In genomic region chr5:140588311-140589070, GRCh38 we compare ENCODE assay signal across 16 cellular contexts. TPM values are rescaled to one million over a fixed set of nuclear protein-coding genes. Genes with fewer than 3 reads are reported as not detected.
DNase-seq lines count a peak whose midpoint lies in the region; ATAC-seq and TF ChIP-seq lines count a peak whose summit lies in the region.
"Had no signal": no experiment of that assay in that cellular context is flagged by ENCODE, and none has a peak within 500 bp of the region (broad histone marks: within the 10 kb centered on the region; RNA-seq: fewer than 3 reads in every experiment).

No MANE protein-coding gene starts in this region.

- H3K27ac ChIP-seq in MM.1S (ENCODE audit: low read length) (no peak overlapping the region), esophagus muscularis mucosa (replicated peaks in 1 of 4) (peak overlapping the region in 3 of 4 donors; percentile 10 to 48 (median 30)), mesenchymal stem cell (ENCODE audit: low read length, poor library complexity, severe bottlenecking) (no peak overlapping the region), upper lobe of right lung (peak overlapping the region; percentile 62)

- H3K23ac ChIP-seq in mesenchymal stem cell (ENCODE audit: low read length in 2 of 2): no peak overlapping the region

- TF ChIP-seq EP300 in esophagus muscularis mucosa (IDR thresholded peaks at IDR 0.05): no peak

- H3K4me3 ChIP-seq in MM.1S (ENCODE audit: low read length): no peak overlapping the region
- H3K4me3 ChIP-seq in esophagus muscularis mucosa: no peak overlapping the region
- no peak overlapping the region for H3K4me3 ChIP-seq in mesenchymal stem cell (ENCODE audit: insufficient read depth in 1 of 2, low read depth in 1 of 2, low read length in 2 of 2)
- no peak overlapping the region for H3K4me3 ChIP-seq in upper lobe of right lung
- H3K4me3 ChIP-seq: right lobe of liver had no signal

- H4K8ac ChIP-seq in mesenchymal stem cell (ENCODE audit: low read length): no peak overlapping the region

- no peak overlapping the region for H4K91ac ChIP-seq in mesenchymal stem cell (ENCODE audit: low read length)

- peak overlapping the region; percentile 48; the same call in 1 of the 2 replicates for H3K4me2 ChIP-seq in MM.1S (ENCODE audit: low read depth, low read length)
- H3K4me2 ChIP-seq in mesenchymal stem cell (ENCODE audit: low read length, poor library complexity, severe bottlenecking): no peak overlapping the region

- no peak overlapping the region for H3K27ac Mint-ChIP-seq in T-helper 17 cell
- H3K27ac Mint-ChIP-seq: H9; natural killer cell; stimulated activated naive CD8-positive, alpha-beta T cell treated with anti-CD3 and anti-CD28 coated beads, Interleukin-15, amount 100 ng/mL, for 72 hours; WTC11 had no signal

- no peak overlapping the region for H3K18ac ChIP-seq in mesenchymal stem cell (ENCODE audit: low read depth in 1 of 2, low read length in 2 of 2)

- TF ChIP-seq CTCF in MM.1S (IDR thresholded peaks at IDR 0.05; ENCODE audit: low read length) (no peak), esophagus muscularis mucosa (IDR thresholded peaks at IDR 0.05) (no peak), upper lobe of right lung (IDR thresholded peaks at IDR 0.05) (no peak), GM10266 (IDR thresholded peaks at IDR 0.05; ENCODE audit: control insufficient read depth, insufficient read depth, low read depth, missing control alignments) (no peak)

- H2BK5ac ChIP-seq in mesenchymal stem cell (ENCODE audit: low read depth, low read length, poor library complexity, severe bottlenecking): no peak overlapping the region

- H3K36me3 Mint-ChIP-seq in T-helper 17 cell (ENCODE audit: low read depth): peaks cover 2% of the 10 kb centered on the region
- H3K36me3 Mint-ChIP-seq: natural killer cell, WTC11 had no signal

- no peak for TF ChIP-seq POLR2A in esophagus muscularis mucosa (IDR thresholded peaks at IDR 0.05; ENCODE audit: low read depth)

- no peak overlapping the region for H2BK12ac ChIP-seq in mesenchymal stem cell (ENCODE audit: low read length in 2 of 2)

- WGBS in esophagus muscularis mucosa: 54% methylated on average over 5 of the region's 5 CpGs
- 60% methylated on average over 3 of the region's 5 CpGs for WGBS in mesenchymal stem cell

- H2AFZ ChIP-seq in MM.1S (ENCODE audit: low read length) (no peak overlapping the region), mesenchymal stem cell (ENCODE audit: low read depth, low read length) (no peak overlapping the region)

- H3K4me3 Mint-ChIP-seq in T-helper 17 cell: no peak overlapping the region
- H3K4me3 Mint-ChIP-seq: H9; natural killer cell; stimulated activated naive CD8-positive, alpha-beta T cell treated with anti-CD3 and anti-CD28 coated beads, Interleukin-15, amount 100 ng/mL, for 72 hours; WTC11 had no signal

- no peaks in the 10 kb centered on the region for H3F3A ChIP-seq in MM.1S (ENCODE audit: insufficient read depth, low read length)

- no peak overlapping the region for H2AK5ac ChIP-seq in mesenchymal stem cell (ENCODE audit: low read length, severe bottlenecking)

- H3K79me2 ChIP-seq in MM.1S (ENCODE audit: low read length): no peaks in the 10 kb centered on the region

- intact Hi-C loops in esophagus muscularis mucosa (cut with DNase I) (no loop called here), upper lobe of right lung (cut with DNase I) (no loop called here)

- no peaks in the 10 kb centered on the region for H3K27me3 ChIP-seq in MM.1S (replicated peaks; ENCODE audit: insufficient read depth, low read length)
- no peaks in the 10 kb centered on the region for H3K27me3 ChIP-seq in esophagus muscularis mucosa
- H3K27me3 ChIP-seq in mesenchymal stem cell (ENCODE audit: control insufficient read depth in 1 of 2, insufficient read depth in 1 of 2, low read length in 2 of 2): no peaks in the 10 kb centered on the region
- H3K27me3 ChIP-seq in upper lobe of right lung: no peaks in the 10 kb centered on the region
- H3K27me3 ChIP-seq: right lobe of liver had no signal

- no peaks in the 10 kb centered on the region for H3K79me1 ChIP-seq in mesenchymal stem cell (replicated peaks; ENCODE audit: low read length, poor library complexity, severe bottlenecking)

- peaks cover 2% of the 10 kb centered on the region for H3K4me1 Mint-ChIP-seq in T-helper 17 cell
- H3K4me1 Mint-ChIP-seq: natural killer cell; stimulated activated naive CD8-positive, alpha-beta T cell treated with anti-CD3 and anti-CD28 coated beads, Interleukin-15, amount 100 ng/mL, for 72 hours had no signal

- H4K20me1 ChIP-seq in MM.1S (ENCODE audit: insufficient read depth, low read length): no peaks in the 10 kb centered on the region

- no peaks in the 10 kb centered on the region for H3K9me3 ChIP-seq in MM.1S (replicated peaks; ENCODE audit: insufficient read depth, low read length)
- no peaks in the 10 kb centered on the region for H3K9me3 ChIP-seq in esophagus muscularis mucosa
- H3K9me3 ChIP-seq in mesenchymal stem cell (ENCODE audit: control insufficient read depth, low read length): no peaks in the 10 kb centered on the region
- H3K9me3 ChIP-seq in upper lobe of right lung: no peaks in the 10 kb centered on the region
- H3K9me3 ChIP-seq in T-helper 17 cell (ENCODE audit: control insufficient read depth, low read length, poor library complexity, severe bottlenecking): peaks cover 1% of the 10 kb centered on the region
- H3K9me3 ChIP-seq: right lobe of liver had no signal

- no peak overlapping the region for H2BK120ac ChIP-seq in mesenchymal stem cell (ENCODE audit: low read depth, low read length)

- DNase-seq in MM.1S (no peak), esophagus muscularis mucosa (ENCODE audit: extremely low spot score) (no peak), mesenchymal stem cell (peak; percentile 83), upper lobe of right lung (no peak), GM10266 (ENCODE audit: extremely low spot score) (no peak), T-helper 17 cell (no peak)
- no peak for DNase-seq in activated effector memory CD4-positive, alpha-beta T cell treated with anti-CD3 and anti-CD28 coated beads, Interleukin-2, amount 50 U/mL, for 16 hours
- DNase-seq: activated naive CD4-positive, alpha-beta T cell treated with anti-CD3 and anti-CD28 coated beads, Interleukin-2, amount 50 U/mL, for 16 hours; foreskin melanocyte; H9; islet precursor cell; natural killer cell; NCI-H2171; stimulated activated naive CD8-positive, alpha-beta T cell treated with anti-CD3 and anti-CD28 coated beads, Interleukin-15, amount 100 ng/mL, for 72 hours had no signal

- no peak overlapping the region for H2BK15ac ChIP-seq in mesenchymal stem cell (ENCODE audit: low read depth, poor library complexity, severe bottlenecking)

- ATAC-seq in upper lobe of right lung: no peak
- ATAC-seq in T-helper 17 cell: no peak
- ATAC-seq: natural killer cell; stimulated activated naive CD8-positive, alpha-beta T cell treated with anti-CD3 and anti-CD28 coated beads, Interleukin-15, amount 100 ng/mL, for 72 hours; WTC11 had no signal

- H3K9ac ChIP-seq in MM.1S (ENCODE audit: low read length): no peak overlapping the region
- peak overlapping the region; percentile 83 for H3K9ac ChIP-seq in mesenchymal stem cell (ENCODE audit: low read length)

- peaks cover 16% of the 10 kb centered on the region for H3K4me1 ChIP-seq in MM.1S (ENCODE audit: low read length)
- H3K4me1 ChIP-seq in esophagus muscularis mucosa: peaks cover 0 to 5% (median 5%) of the 10 kb centered on the region in 4 donors
- peaks cover 2% of the 10 kb centered on the region for H3K4me1 ChIP-seq in mesenchymal stem cell (ENCODE audit: control insufficient read depth, insufficient read depth, low read depth, low read length)
- peaks cover 17% of the 10 kb centered on the region for H3K4me1 ChIP-seq in upper lobe of right lung
- H3K4me1 ChIP-seq: right lobe of liver had no signal

- no peaks in the 10 kb centered on the region for H3K27me3 Mint-ChIP-seq in T-helper 17 cell

- H3K14ac ChIP-seq in mesenchymal stem cell (ENCODE audit: low read length in 2 of 2): no peak overlapping the region

- H3K4ac ChIP-seq in mesenchymal stem cell (ENCODE audit: low read depth in 1 of 2, low read length in 2 of 2): no peak overlapping the region

- no peaks in the 10 kb centered on the region for H3K36me3 ChIP-seq in MM.1S (replicated peaks; ENCODE audit: insufficient read depth, low read length)
- H3K36me3 ChIP-seq in esophagus muscularis mucosa: no peaks in the 10 kb centered on the region
- H3K36me3 ChIP-seq in mesenchymal stem cell (ENCODE audit: control insufficient read depth in 1 of 2, insufficient read depth in 2 of 2, low read depth in 1 of 2, low read length in 2 of 2): no peaks in the 10 kb centered on the region
- H3K36me3 ChIP-seq in upper lobe of right lung: no peaks in the 10 kb centered on the region
- H3K36me3 ChIP-seq: right lobe of liver had no signal

- no peaks in the 10 kb centered on the region for H3K9me2 ChIP-seq in MM.1S (replicated peaks; ENCODE audit: insufficient read depth, low read length)

RNA-seq across cellular contexts. Expression of gene SLC35A4, which starts 23.9 kb away (rescaled TPM):
- 10 to 100 TPM; 27.8 to 45.1 (median 36.6) TPM for total RNA-seq in esophagus muscularis mucosa
- polyA plus RNA-seq in mesenchymal stem cell (2013, experiment 1 of 2): 70.3 TPM
- 71.3 TPM for polyA plus RNA-seq in mesenchymal stem cell (2013, experiment 2 of 2)
- 89.4 TPM for total RNA-seq in upper lobe of right lung
- total RNA-seq in T-helper 17 cell: 10 to 100 TPM; 43.2 to 45.0 TPM

RNA-seq across cellular contexts. Expression of gene APBB3, which starts 24.1 kb away (rescaled TPM):
- total RNA-seq in esophagus muscularis mucosa (10 to 100 TPM in 3 of 4 donors, 1 to 10 TPM in 1; 6.8 to 12.5 (median 11.8) TPM), upper lobe of right lung (25.8 TPM), T-helper 17 cell (10 to 100 TPM; 47.5 to 59.0 TPM)
- polyA plus RNA-seq in mesenchymal stem cell (2013, experiment 1 of 2): 9.6 TPM
- polyA plus RNA-seq in mesenchymal stem cell (2013, experiment 2 of 2): 9.5 TPM

RNA-seq across cellular contexts. Expression of gene SRA1, which starts 31.2 kb away (rescaled TPM):
- 10 to 100 TPM; 17.4 to 29.2 (median 24.7) TPM for total RNA-seq in esophagus muscularis mucosa
- 48.4 TPM for polyA plus RNA-seq in mesenchymal stem cell (2013, experiment 1 of 2)
- 46.7 TPM for polyA plus RNA-seq in mesenchymal stem cell (2013, experiment 2 of 2)
- total RNA-seq in upper lobe of right lung: 19.4 TPM
- total RNA-seq in T-helper 17 cell: 10 to 100 TPM; 29.9 to 33.2 TPM

RNA-seq across cellular contexts. Expression of gene EIF4EBP3, which starts 41.0 kb away (rescaled TPM):
- total RNA-seq in esophagus muscularis mucosa (10 to 100 TPM in 1 of 4 donors, 1 to 10 TPM in 3; 7.8 to 25.3 (median 9.2) TPM), upper lobe of right lung (21.4 TPM), T-helper 17 cell (10 to 100 TPM in 1 of 2 donors, 1 to 10 TPM in 1; 9.1 to 14.0 TPM)
- 8.9 TPM for polyA plus RNA-seq in mesenchymal stem cell (2013, experiment 1 of 2)
- polyA plus RNA-seq in mesenchymal stem cell (2013, experiment 2 of 2): 8.2 TPM

RNA-seq across cellular contexts. Expression of gene CD14, which starts 44.5 kb away (rescaled TPM):
- total RNA-seq in esophagus muscularis mucosa (100 to 1,000 TPM in 1 of 4 donors, 10 to 100 TPM in 3; 34.9 to 125 (median 56.1) TPM), upper lobe of right lung (127 TPM), T-helper 17 cell (1 to 10 TPM; 1.4 to 9.2 TPM)
- polyA plus RNA-seq in mesenchymal stem cell (2013, experiment 1 of 2): 0.06 TPM
- polyA plus RNA-seq in mesenchymal stem cell (2013, experiment 2 of 2): 0.05 TPM

Comparison
In these comparisons a context has a peak if more than half of its experiments do, and no peak if none do; other contexts are left out.
1. H3K27ac ChIP-seq: peak in esophagus muscularis mucosa (3 of 4) and upper lobe of right lung (single experiment); none in MM.1S (single experiment) and mesenchymal stem cell (single experiment).